19 cellular contexts compared by ENCODE assay signal in the genomic region with DNA sequence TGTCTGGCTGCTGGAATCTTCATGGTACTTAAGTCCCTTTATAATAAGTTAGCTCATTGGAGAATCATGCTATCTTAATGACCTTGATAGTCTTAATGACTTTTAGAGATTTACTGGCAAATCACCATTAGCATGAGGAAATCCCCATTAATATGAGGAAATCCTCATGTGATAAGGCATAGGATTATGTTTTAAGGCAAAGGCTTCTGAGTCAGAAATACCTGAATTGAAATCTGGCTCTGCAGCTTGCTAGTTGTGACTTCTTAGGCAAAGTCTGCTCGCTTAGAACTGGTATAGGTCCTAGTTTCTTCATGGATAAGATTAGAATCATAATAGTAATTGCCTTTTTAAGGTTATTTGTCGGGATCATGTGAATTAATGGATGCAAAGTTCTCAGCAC.
DNase-seq lines count a peak whose midpoint lies in the region; ATAC-seq and TF ChIP-seq lines count a peak whose summit lies in the region.
"Had no signal": no experiment of that assay in that cellular context is flagged by ENCODE, and none has a peak within 500 bp of the region (broad histone marks: within the 10 kb centered on the region; RNA-seq: fewer than 3 reads in every experiment).

No MANE protein-coding gene starts in this region.

- WGBS in mammary epithelial cell (ENCODE audit: low coverage, missing lambda C conversion rate) = 91% methylated on average over 2 of the region's 2 CpGs

- CTCF ChIA-PET in mammary epithelial cell (lab: Charles Lee; ENCODE audit: low non-redundant PET) = no interaction called here

- no peaks in the 10 kb centered on the region for H4K20me1 ChIP-seq in OCI-LY1 (ENCODE audit: insufficient read depth, low read length)
- no peaks in the 10 kb centered on the region for H4K20me1 ChIP-seq in mammary epithelial cell (ENCODE audit: insufficient read depth, low read length)

- H3F3A ChIP-seq in OCI-LY1 (ENCODE audit: insufficient read depth, low read length) = no peaks in the 10 kb centered on the region

- no peak for TF ChIP-seq CTCF in OCI-LY1 (IDR thresholded peaks at IDR 0.05; ENCODE audit: low read length)
- no peak for TF ChIP-seq CTCF in mammary epithelial cell (conservative IDR thresholded peaks at IDR 0.05 in 1 of 2, IDR thresholded peaks at IDR 0.05 in 1 of 2; ENCODE audit: extremely low read depth in 1 of 2, insufficient read depth in 1 of 2, low read depth in 1 of 2, low read length in 2 of 2)
- TF ChIP-seq CTCF in fibroblast of the aortic adventitia (IDR thresholded peaks at IDR 0.05; ENCODE audit: insufficient read depth, low read length) = no peak
- TF ChIP-seq CTCF in retinal pigment epithelial cell (conservative IDR thresholded peaks at IDR 0.05; ENCODE audit: low read depth, low read length) = no peak

- H3K4me1 ChIP-seq in OCI-LY1 (ENCODE audit: insufficient read depth, low read length, severe bottlenecking) (peaks cover 31% of the 10 kb centered on the region), mammary epithelial cell (ENCODE audit: insufficient read depth, low read length) (peaks cover 10% of the 10 kb centered on the region)
- H3K4me1 ChIP-seq: Caco-2 had no signal

- no peaks in the 10 kb centered on the region for H3K36me3 ChIP-seq in OCI-LY1 (ENCODE audit: insufficient read depth, low read length)
- H3K36me3 ChIP-seq in mammary epithelial cell (ENCODE audit: insufficient read depth, low read length) = no peaks in the 10 kb centered on the region

- BruUV-seq in mammary epithelial cell (replicated peaks; lab: Mats Ljungman, UMichigan) = no TSS peak

- H3K27me3 ChIP-seq in OCI-LY1 (ENCODE audit: insufficient read depth, low read length) (no peaks in the 10 kb centered on the region), mammary epithelial cell (ENCODE audit: insufficient read depth, low read length) (no peaks in the 10 kb centered on the region)

- no peaks in the 10 kb centered on the region for H3K9me3 ChIP-seq in OCI-LY1 (ENCODE audit: low read length)
- H3K9me3 ChIP-seq in mammary epithelial cell (replicated peaks; ENCODE audit: insufficient read depth, low read length) = no peaks in the 10 kb centered on the region
- H3K9me3 ChIP-seq: Caco-2 had no signal

- intact Hi-C loops in mammary epithelial cell (cut with micrococcal nuclease) = loop anchor here (5.0 kb wide), 1 partner anchor 433 kb away; no protein-coding TSS in a partner anchor

- H3K27ac ChIP-seq in OCI-LY1 (ENCODE audit: low read depth, low read length, poor library complexity, severe bottlenecking) = no peak overlapping the region
- no peak overlapping the region for H3K27ac ChIP-seq in mammary epithelial cell (ENCODE audit: insufficient read depth, low read depth, low read length)

- H3K4me2 ChIP-seq in OCI-LY1 (ENCODE audit: low read length) = no peak overlapping the region
- H3K4me2 ChIP-seq in mammary epithelial cell (ENCODE audit: insufficient read depth, low read depth, low read length) = no peak overlapping the region

- in situ Hi-C loops in mammary epithelial cell (cut with MboI; ENCODE audit: low sequenced_read_pairs in 2 of 2) = no loop called here

- dilution Hi-C loops in mammary epithelial cell (cut with HindIII; ENCODE audit: low sequenced_read_pairs) = no loop called here

- H3K4me3 ChIP-seq in OCI-LY1 (ENCODE audit: low read depth, low read length, poor library complexity, severe bottlenecking) (no peak overlapping the region), mammary epithelial cell (replicated peaks in 1 of 3; ENCODE audit: insufficient read depth in 1 of 3, low read depth in 2 of 3, low read length in 3 of 3) (no peak overlapping the region), fibroblast of the aortic adventitia (ENCODE audit: low read depth, low read length) (no peak overlapping the region), retinal pigment epithelial cell (ENCODE audit: low read length) (no peak overlapping the region)

- H3K79me2 ChIP-seq in OCI-LY1 (ENCODE audit: insufficient read depth, low read length) (no peaks in the 10 kb centered on the region), mammary epithelial cell (ENCODE audit: insufficient read depth, low read length) (no peaks in the 10 kb centered on the region)

- no peak overlapping the region for H3K9ac ChIP-seq in OCI-LY1 (ENCODE audit: low read length)
- H3K9ac ChIP-seq in mammary epithelial cell (ENCODE audit: insufficient read depth, low read length) = no peak overlapping the region

- no peaks in the 10 kb centered on the region for H3K9me2 ChIP-seq in OCI-LY1 (ENCODE audit: low read depth, low read length)

- DNase-seq in mammary epithelial cell (peak; percentile 17), fibroblast of the aortic adventitia (ENCODE audit: low read depth) (peak; percentile 60), retinal pigment epithelial cell (ENCODE audit: low read depth) (peak; percentile 78), amygdala (lab: John Stamatoyannopoulos, UW) (no peak), GF-D8 (lab: John Stamatoyannopoulos, UW) (no peak), NCI-H2196 treated with DMSO at 0.1 percent for 48 hours (lab: John Stamatoyannopoulos, UW; ENCODE audit: unreplicated experiment) (no peak)
- DNase-seq: ACHN, AML-193, Caco-2, H9, Kasumi-1, NCI-H1105, NCI-H1694, NCI-H2107, NCI-H446, NCI-H748 treated with DMSO at 0.1 percent for 48 hours, SIG-M5 had no signal

- H2AFZ ChIP-seq in OCI-LY1 (ENCODE audit: low read length) = 0 out of 2 replicates have a peak overlapping the region, but pooled peaks have one; percentile 8
- no peak overlapping the region for H2AFZ ChIP-seq in mammary epithelial cell (ENCODE audit: low read depth, low read length)

- ATAC-seq in HG02610 (IDR thresholded peaks at IDR 0.05; ENCODE audit: unreplicated experiment) = no peak

Comparison
In these comparisons a context has a peak if more than half of its experiments do, and no peak if none do; other contexts are left out.
1. DNase-seq: peak in mammary epithelial cell (single experiment), fibroblast of the aortic adventitia (single experiment) and retinal pigment epithelial cell (single experiment); none in amygdala (0 of 56), GF-D8 (single experiment) and NCI-H2196 treated with DMSO at 0.1 percent for 48 hours (single experiment).